ENCODE assay signal across 16 cellular contexts in the genomic region with DNA sequence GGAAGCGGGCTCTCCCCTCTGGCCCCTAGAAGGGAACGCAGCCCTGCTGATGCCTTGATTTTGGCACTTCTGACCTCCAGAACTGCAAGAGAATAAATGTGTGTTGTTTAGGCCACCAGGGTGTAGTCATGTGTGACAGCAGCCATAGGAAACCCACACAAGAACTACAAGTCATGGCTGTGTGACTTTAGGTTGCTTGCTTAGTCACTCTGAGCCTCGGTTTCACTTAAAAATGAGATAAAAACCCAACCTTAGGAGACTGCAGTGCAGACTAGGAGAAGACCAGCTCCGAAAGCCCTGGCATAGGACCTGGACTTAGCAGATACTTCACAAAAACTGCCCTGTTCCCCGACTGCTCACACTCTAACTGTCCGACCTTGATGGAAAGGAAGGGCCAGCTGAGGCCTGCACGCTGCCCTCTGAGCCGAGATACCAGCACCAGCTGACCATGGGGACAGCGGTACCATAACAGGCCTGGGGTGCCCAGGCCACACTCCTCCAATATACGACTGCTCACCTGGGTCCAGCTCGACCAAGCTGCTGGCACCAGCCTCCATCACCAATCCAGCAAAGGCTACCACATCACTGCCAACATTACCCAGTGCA.
"Had no signal": no experiment of that assay in that cellular context is flagged by ENCODE, and none has a peak within 500 bp of the region (broad histone marks: within the 10 kb centered on the region; RNA-seq: fewer than 3 reads in every experiment).

No MANE protein-coding gene starts in this region.

- FAIRE-seq: endometrium, keratinocyte, TTC549 had no signal

- H3K36me3 ChIP-seq: ascending aorta, neutrophil, upper lobe of left lung had no signal

- DNase-seq: activated CD4-positive, alpha-beta T cell treated with anti-CD3 and anti-CD28 coated beads, Interleukin-2, amount 10 ng/mL, durations not matched to agents 7 days and 5 days; activated naive CD4-positive, alpha-beta T cell; activated T-cell treated with anti-CD3 and anti-CD28 coated beads for 4 hours; dorsolateral prefrontal cortex; naive B cell; stimulated activated CD4-positive, alpha-beta T cell treated with anti-CD3 and anti-CD28 coated beads, Interleukin-15, amount 100 ng/mL, for 24 hours; stimulated activated CD4-positive, alpha-beta T cell treated with anti-CD3 and anti-CD28 coated beads, Interleukin-4, amount 100 ng/mL, for 1 hour; stimulated activated naive CD4-positive, alpha-beta T cell; SW 1271; upper lobe of left lung had no signal

- H3K27me3 ChIP-seq: ascending aorta, dorsolateral prefrontal cortex, neutrophil, upper lobe of left lung had no signal

- H3K4me3 ChIP-seq: ascending aorta, dorsolateral prefrontal cortex, skin epidermis, upper lobe of left lung had no signal

- H3K9me3 ChIP-seq: ascending aorta, neutrophil, upper lobe of left lung had no signal

- H3K4me1 ChIP-seq: ascending aorta had no signal

- H3K27ac ChIP-seq: ascending aorta, neutrophil, upper lobe of left lung had no signal
